ENCODE assay signal across 9 cellular contexts in genomic region chr6:129750390-129750789, GRCh38. TPM values are rescaled to one million over a fixed set of nuclear protein-coding genes. Genes with fewer than 3 reads are reported as not detected.
DNase-seq lines count a peak whose midpoint lies in the region; ATAC-seq lines count a peak whose summit lies in the region.
"Had no signal": no experiment of that assay in that cellular context is flagged by ENCODE, and none has a peak within 500 bp of the region (broad histone marks: within the 10 kb centered on the region; RNA-seq: fewer than 3 reads in every experiment).

No MANE protein-coding gene starts in this region.

- H3K4me1 Mint-ChIP-seq in stimulated activated naive CD8-positive, alpha-beta T cell treated with anti-CD3 and anti-CD28 coated beads, Interleukin-15, Interleukin-2, amounts not matched to agents 100 ng/mL and 50 ng/mL, for 24 hours (ENCODE audit: low read depth): peaks cover 56% of the 10 kb centered on the region
- peaks cover 44% of the 10 kb centered on the region for H3K4me1 Mint-ChIP-seq in activated CD8-positive, alpha-beta T cell treated with anti-CD3 and anti-CD28 coated beads, Interleukin-2, amount 10 ng/mL, durations not matched to agents 7 days and 5 days (ENCODE audit: low read depth)

- ATAC-seq in stimulated activated naive CD8-positive, alpha-beta T cell treated with anti-CD3 and anti-CD28 coated beads, Interleukin-15, Interleukin-2, amounts not matched to agents 100 U/mL and 50 U/mL, for 24 hours: no peak
- ATAC-seq in activated CD8-positive, alpha-beta T cell treated with anti-CD3 and anti-CD28 coated beads, Interleukin-2, amount 10 ng/mL, durations not matched to agents 7 days and 5 days: no peak

- H3K27me3 Mint-ChIP-seq in stimulated activated naive CD8-positive, alpha-beta T cell treated with anti-CD3 and anti-CD28 coated beads, Interleukin-15, Interleukin-2, amounts not matched to agents 100 ng/mL and 50 ng/mL, for 24 hours: no peaks in the 10 kb centered on the region
- H3K27me3 Mint-ChIP-seq in activated CD8-positive, alpha-beta T cell treated with anti-CD3 and anti-CD28 coated beads, Interleukin-2, amount 10 ng/mL, durations not matched to agents 7 days and 5 days (ENCODE audit: low read depth): no peaks in the 10 kb centered on the region

- POLR2A ChIA-PET in activated CD8-positive, alpha-beta T cell treated with anti-CD3 and anti-CD28 coated beads, Interleukin-2, amount 10 ng/mL, durations not matched to agents 7 days and 5 days (lab: Charles Lee): interaction anchor here (1.0 kb wide), 1 partner anchor 78 kb away, joined by 3 read pairs; no protein-coding TSS in a partner anchor

- CTCF ChIA-PET in activated CD8-positive, alpha-beta T cell treated with anti-CD3 and anti-CD28 coated beads, Interleukin-2, amount 10 ng/mL, durations not matched to agents 7 days and 5 days (lab: Charles Lee): interaction anchor here (0.9 to 5.0 kb wide), 16 partner anchors 10 to 271 kb away, joined by 3 to 40 read pairs (median 4); no protein-coding TSS in a partner anchor

- H3K4me3 Mint-ChIP-seq in stimulated activated naive CD8-positive, alpha-beta T cell treated with anti-CD3 and anti-CD28 coated beads, Interleukin-15, Interleukin-2, amounts not matched to agents 100 ng/mL and 50 ng/mL, for 24 hours: peak overlapping the region; percentile 81
- peak overlapping the region; percentile 60 for H3K4me3 Mint-ChIP-seq in activated CD8-positive, alpha-beta T cell treated with anti-CD3 and anti-CD28 coated beads, Interleukin-2, amount 10 ng/mL, durations not matched to agents 7 days and 5 days

- no peak for DNase-seq in stimulated activated naive CD8-positive, alpha-beta T cell treated with anti-CD3 and anti-CD28 coated beads, Interleukin-15, Interleukin-2, amounts not matched to agents 100 U/mL and 50 U/mL, for 24 hours
- DNase-seq in activated CD8-positive, alpha-beta T cell treated with anti-CD3 and anti-CD28 coated beads, Interleukin-2, amount 10 ng/mL, durations not matched to agents 7 days and 5 days: no peak
- DNase-seq in iris pigment epithelial cell (ENCODE audit: low read depth) (peak; percentile 56), Kasumi-1 (lab: John Stamatoyannopoulos, UW) (no peak), SIG-M5 treated with dmso at 0.1 percent for 504 hours (lab: John Stamatoyannopoulos, UW; ENCODE audit: unreplicated experiment) (no peak), GM03348 (ENCODE audit: low spot score) (no peak)
- DNase-seq in stimulated activated CD4-positive, alpha-beta T cell treated with anti-CD3 and anti-CD28 coated beads, Interleukin-4, amount 100 ng/mL, for 24 hours: no peak
- DNase-seq: NCI-H1694 treated with DMSO at 0.1 percent for 48 hours had no signal

- H3K27ac Mint-ChIP-seq in stimulated activated naive CD8-positive, alpha-beta T cell treated with anti-CD3 and anti-CD28 coated beads, Interleukin-15, Interleukin-2, amounts not matched to agents 100 ng/mL and 50 ng/mL, for 24 hours: peak overlapping the region; percentile 98
- H3K27ac Mint-ChIP-seq in activated CD8-positive, alpha-beta T cell treated with anti-CD3 and anti-CD28 coated beads, Interleukin-2, amount 10 ng/mL, durations not matched to agents 7 days and 5 days: peak overlapping the region; percentile 91

- no peaks in the 10 kb centered on the region for H3K9me3 Mint-ChIP-seq in stimulated activated naive CD8-positive, alpha-beta T cell treated with anti-CD3 and anti-CD28 coated beads, Interleukin-15, Interleukin-2, amounts not matched to agents 100 ng/mL and 50 ng/mL, for 24 hours
- no peaks in the 10 kb centered on the region for H3K9me3 Mint-ChIP-seq in activated CD8-positive, alpha-beta T cell treated with anti-CD3 and anti-CD28 coated beads, Interleukin-2, amount 10 ng/mL, durations not matched to agents 7 days and 5 days (ENCODE audit: insufficient read depth)

- H3K36me3 Mint-ChIP-seq in stimulated activated naive CD8-positive, alpha-beta T cell treated with anti-CD3 and anti-CD28 coated beads, Interleukin-15, Interleukin-2, amounts not matched to agents 100 ng/mL and 50 ng/mL, for 24 hours (ENCODE audit: low read depth): no peaks in the 10 kb centered on the region
- H3K36me3 Mint-ChIP-seq in activated CD8-positive, alpha-beta T cell treated with anti-CD3 and anti-CD28 coated beads, Interleukin-2, amount 10 ng/mL, durations not matched to agents 7 days and 5 days (ENCODE audit: low read depth): peaks cover 4% of the 10 kb centered on the region

RNA-seq across cellular contexts. Expression of gene ARHGAP18, which starts 40.4 kb away (rescaled TPM):
- 10 to 100 TPM; 11.9 to 12.1 TPM for total RNA-seq in activated CD8-positive, alpha-beta T cell treated with anti-CD3 and anti-CD28 coated beads, Interleukin-2, amount 10 ng/mL, durations not matched to agents 7 days and 5 days
